ENCODE assay signal across 9 cellular contexts in the genomic region with DNA sequence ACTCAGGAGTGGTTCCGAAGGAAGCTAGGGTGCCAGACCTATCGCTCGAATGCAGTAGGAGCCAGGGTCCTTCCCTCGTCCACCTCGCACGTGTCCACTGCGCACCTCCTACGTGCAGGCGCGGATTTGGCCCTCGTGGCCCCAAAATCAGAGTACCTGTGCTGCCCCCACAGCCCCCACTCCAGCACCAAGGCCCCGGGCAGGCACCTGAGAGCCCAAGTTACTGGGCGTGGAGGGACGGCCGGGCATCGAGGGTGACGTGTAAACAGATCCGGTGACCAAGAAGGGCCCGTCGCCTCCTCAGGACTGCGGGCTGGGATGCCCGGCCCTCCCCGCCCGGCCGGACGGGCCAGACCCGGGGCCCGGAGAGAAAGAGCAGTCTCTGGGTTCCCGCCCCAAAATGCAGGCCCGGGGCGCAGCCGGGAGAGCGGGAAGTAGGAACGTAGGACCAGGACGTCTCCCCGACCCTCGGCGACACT. TPM values are rescaled to one million over a fixed set of nuclear protein-coding genes. Genes with fewer than 3 reads are reported as not detected.
A peak's percentile ranks its signal among the peaks of the same experiment; 100 is the strongest.
DNase-seq lines count a peak whose midpoint lies in the region; ATAC-seq and TF ChIP-seq lines count a peak whose summit lies in the region.
"Had no signal": no experiment of that assay in that cellular context is flagged by ENCODE, and none has a peak within 500 bp of the region (broad histone marks: within the 10 kb centered on the region; RNA-seq: fewer than 3 reads in every experiment).

No MANE protein-coding gene starts in this region.

- H3K4me3 ChIP-seq in AG10803 (ENCODE audit: low read length) (peak overlapping the region; percentile 77), fibroblast of mammary gland (ENCODE audit: control insufficient read depth, low read depth, low read length) (peak overlapping the region; percentile 68), ovary (peak overlapping the region; percentile 67)

- no peaks in the 10 kb centered on the region for H3K9me3 ChIP-seq in ovary

- no peaks in the 10 kb centered on the region for H3K27me3 ChIP-seq in ovary

- H3K36me3 ChIP-seq in ovary = no peaks in the 10 kb centered on the region

- H3K27ac ChIP-seq in ovary = peak overlapping the region; percentile 61 to 92

- WGBS in ovary, 3 donors = 0 to 1% (median 1%) methylated on average over 27 to 38 of the region's 38 CpGs

- no peak for TF ChIP-seq EP300 in ovary (IDR thresholded peaks at IDR 0.05)

- DNase-seq in AG10803 (ENCODE audit: low read depth) (no peak), fibroblast of mammary gland (ENCODE audit: low read depth) (no peak), ovary (peak in 2 of 5 donors; percentile 40 to 55), AG08395 (ENCODE audit: low spot score) (no peak), iPS-NIHi11 (ENCODE audit: low spot score) (no peak), NCI-H2107 (lab: John Stamatoyannopoulos, UW) (no peak)

- ATAC-seq in GM21737 (IDR thresholded peaks at IDR 0.05; ENCODE audit: unreplicated experiment) = peak; percentile 8
- peak; percentile 12 for ATAC-seq in SK-N-SH treated with all-trans-retinoic acid at 6 μM for 48 hours

- intact Hi-C loops in ovary (cut with DNase I) = loop anchor here (2.0 to 10.0 kb wide), 4 partner anchors 103 to 259 kb away; a partner anchor contains a TSS

- TF ChIP-seq POLR2A in ovary (IDR thresholded peaks at IDR 0.05) = no peak

- TF ChIP-seq CTCF in AG10803 (conservative IDR thresholded peaks at IDR 0.05; ENCODE audit: low read length) = no peak
- TF ChIP-seq CTCF in fibroblast of mammary gland (conservative IDR thresholded peaks at IDR 0.05; ENCODE audit: control insufficient read depth, insufficient read depth, low read depth, low read length) = no peak
- TF ChIP-seq CTCF in ovary (IDR thresholded peaks at IDR 0.05) = no peak

- peaks cover 7% of the 10 kb centered on the region for H3K4me1 ChIP-seq in ovary (ENCODE audit: insufficient read depth)

TF ChIP-seq in SK-N-SH treated with all-trans-retinoic acid at 6 μM for 48 hours, 23 proteins besides CTCF, POLR2A, EP300 and RAD21:
- no peak for TF ChIP-seq PPARA (CRISPR knock-in tag; IDR thresholded peaks at IDR 0.05; ENCODE audit: borderline replicate concordance)
- TF ChIP-seq, protein P1, sequence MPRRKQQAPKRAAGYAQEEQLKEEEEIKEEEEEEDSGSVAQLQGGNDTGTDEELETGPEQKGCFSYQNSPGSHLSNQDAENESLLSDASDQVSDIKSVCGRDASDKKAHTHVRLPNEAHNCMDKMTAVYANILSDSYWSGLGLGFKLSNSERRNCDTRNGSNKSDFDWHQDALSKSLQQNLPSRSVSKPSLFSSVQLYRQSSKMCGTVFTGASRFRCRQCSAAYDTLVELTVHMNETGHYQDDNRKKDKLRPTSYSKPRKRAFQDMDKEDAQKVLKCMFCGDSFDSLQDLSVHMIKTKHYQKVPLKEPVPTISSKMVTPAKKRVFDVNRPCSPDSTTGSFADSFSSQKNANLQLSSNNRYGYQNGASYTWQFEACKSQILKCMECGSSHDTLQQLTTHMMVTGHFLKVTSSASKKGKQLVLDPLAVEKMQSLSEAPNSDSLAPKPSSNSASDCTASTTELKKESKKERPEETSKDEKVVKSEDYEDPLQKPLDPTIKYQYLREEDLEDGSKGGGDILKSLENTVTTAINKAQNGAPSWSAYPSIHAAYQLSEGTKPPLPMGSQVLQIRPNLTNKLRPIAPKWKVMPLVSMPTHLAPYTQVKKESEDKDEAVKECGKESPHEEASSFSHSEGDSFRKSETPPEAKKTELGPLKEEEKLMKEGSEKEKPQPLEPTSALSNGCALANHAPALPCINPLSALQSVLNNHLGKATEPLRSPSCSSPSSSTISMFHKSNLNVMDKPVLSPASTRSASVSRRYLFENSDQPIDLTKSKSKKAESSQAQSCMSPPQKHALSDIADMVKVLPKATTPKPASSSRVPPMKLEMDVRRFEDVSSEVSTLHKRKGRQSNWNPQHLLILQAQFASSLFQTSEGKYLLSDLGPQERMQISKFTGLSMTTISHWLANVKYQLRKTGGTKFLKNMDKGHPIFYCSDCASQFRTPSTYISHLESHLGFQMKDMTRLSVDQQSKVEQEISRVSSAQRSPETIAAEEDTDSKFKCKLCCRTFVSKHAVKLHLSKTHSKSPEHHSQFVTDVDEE (CRISPR knock-in tag; IDR thresholded peaks at IDR 0.05) = no peak
- TF ChIP-seq, protein P2, sequence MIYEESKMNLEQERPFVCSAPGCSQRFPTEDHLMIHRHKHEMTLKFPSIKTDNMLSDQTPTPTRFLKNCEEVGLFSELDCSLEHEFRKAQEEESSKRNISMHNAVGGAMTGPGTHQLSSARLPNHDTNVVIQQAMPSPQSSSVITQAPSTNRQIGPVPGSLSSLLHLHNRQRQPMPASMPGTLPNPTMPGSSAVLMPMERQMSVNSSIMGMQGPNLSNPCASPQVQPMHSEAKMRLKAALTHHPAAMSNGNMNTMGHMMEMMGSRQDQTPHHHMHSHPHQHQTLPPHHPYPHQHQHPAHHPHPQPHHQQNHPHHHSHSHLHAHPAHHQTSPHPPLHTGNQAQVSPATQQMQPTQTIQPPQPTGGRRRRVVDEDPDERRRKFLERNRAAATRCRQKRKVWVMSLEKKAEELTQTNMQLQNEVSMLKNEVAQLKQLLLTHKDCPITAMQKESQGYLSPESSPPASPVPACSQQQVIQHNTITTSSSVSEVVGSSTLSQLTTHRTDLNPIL (CRISPR knock-in tag; IDR thresholded peaks at IDR 0.05; ENCODE audit: low read depth) = no peak
- no peak for TF ChIP-seq ZFP30 (CRISPR knock-in tag; IDR thresholded peaks at IDR 0.05)
- TF ChIP-seq SNAI2 (CRISPR knock-in tag; IDR thresholded peaks at IDR 0.05) = no peak
- no peak for TF ChIP-seq TCF4 (CRISPR knock-in tag; IDR thresholded peaks at IDR 0.05; ENCODE audit: borderline replicate concordance)
- TF ChIP-seq CSDC2 (CRISPR knock-in tag; IDR thresholded peaks at IDR 0.05) = no peak
- no peak for TF ChIP-seq ZNF8 (CRISPR knock-in tag; IDR thresholded peaks at IDR 0.05)
- TF ChIP-seq, protein P3, sequence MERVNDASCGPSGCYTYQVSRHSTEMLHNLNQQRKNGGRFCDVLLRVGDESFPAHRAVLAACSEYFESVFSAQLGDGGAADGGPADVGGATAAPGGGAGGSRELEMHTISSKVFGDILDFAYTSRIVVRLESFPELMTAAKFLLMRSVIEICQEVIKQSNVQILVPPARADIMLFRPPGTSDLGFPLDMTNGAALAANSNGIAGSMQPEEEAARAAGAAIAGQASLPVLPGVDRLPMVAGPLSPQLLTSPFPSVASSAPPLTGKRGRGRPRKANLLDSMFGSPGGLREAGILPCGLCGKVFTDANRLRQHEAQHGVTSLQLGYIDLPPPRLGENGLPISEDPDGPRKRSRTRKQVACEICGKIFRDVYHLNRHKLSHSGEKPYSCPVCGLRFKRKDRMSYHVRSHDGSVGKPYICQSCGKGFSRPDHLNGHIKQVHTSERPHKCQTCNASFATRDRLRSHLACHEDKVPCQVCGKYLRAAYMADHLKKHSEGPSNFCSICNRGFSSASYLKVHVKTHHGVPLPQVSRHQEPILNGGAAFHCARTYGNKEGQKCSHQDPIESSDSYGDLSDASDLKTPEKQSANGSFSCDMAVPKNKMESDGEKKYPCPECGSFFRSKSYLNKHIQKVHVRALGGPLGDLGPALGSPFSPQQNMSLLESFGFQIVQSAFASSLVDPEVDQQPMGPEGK (CRISPR knock-in tag; IDR thresholded peaks at IDR 0.05; ENCODE audit: borderline replicate concordance) = no peak
- TF ChIP-seq ZNF565 (CRISPR knock-in tag; conservative IDR thresholded peaks at IDR 0.05; ENCODE audit: low read depth) = no peak
- TF ChIP-seq TOX (CRISPR knock-in tag; IDR thresholded peaks at IDR 0.05; ENCODE audit: borderline replicate concordance) = no peak
- no peak for TF ChIP-seq ISL1 (CRISPR knock-in tag; IDR thresholded peaks at IDR 0.05)
- no peak for TF ChIP-seq ARNTL (CRISPR knock-in tag; IDR thresholded peaks at IDR 0.05; ENCODE audit: borderline replicate concordance, low read depth)
- TF ChIP-seq ZNF70 (CRISPR knock-in tag; IDR thresholded peaks at IDR 0.05) = no peak
- TF ChIP-seq ZC3H10 (CRISPR knock-in tag; IDR thresholded peaks at IDR 0.05) = no peak
- TF ChIP-seq, protein P4, sequence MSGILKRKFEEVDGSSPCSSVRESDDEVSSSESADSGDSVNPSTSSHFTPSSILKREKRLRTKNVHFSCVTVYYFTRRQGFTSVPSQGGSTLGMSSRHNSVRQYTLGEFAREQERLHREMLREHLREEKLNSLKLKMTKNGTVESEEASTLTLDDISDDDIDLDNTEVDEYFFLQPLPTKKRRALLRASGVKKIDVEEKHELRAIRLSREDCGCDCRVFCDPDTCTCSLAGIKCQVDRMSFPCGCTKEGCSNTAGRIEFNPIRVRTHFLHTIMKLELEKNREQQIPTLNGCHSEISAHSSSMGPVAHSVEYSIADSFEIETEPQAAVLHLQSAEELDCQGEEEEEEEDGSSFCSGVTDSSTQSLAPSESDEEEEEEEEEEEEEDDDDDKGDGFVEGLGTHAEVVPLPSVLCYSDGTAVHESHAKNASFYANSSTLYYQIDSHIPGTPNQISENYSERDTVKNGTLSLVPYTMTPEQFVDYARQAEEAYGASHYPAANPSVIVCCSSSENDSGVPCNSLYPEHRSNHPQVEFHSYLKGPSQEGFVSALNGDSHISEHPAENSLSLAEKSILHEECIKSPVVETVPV (CRISPR knock-in tag; IDR thresholded peaks at IDR 0.05) = no peak
- TF ChIP-seq ZFP3 (CRISPR knock-in tag; IDR thresholded peaks at IDR 0.05) = no peak
- TF ChIP-seq, protein P5, sequence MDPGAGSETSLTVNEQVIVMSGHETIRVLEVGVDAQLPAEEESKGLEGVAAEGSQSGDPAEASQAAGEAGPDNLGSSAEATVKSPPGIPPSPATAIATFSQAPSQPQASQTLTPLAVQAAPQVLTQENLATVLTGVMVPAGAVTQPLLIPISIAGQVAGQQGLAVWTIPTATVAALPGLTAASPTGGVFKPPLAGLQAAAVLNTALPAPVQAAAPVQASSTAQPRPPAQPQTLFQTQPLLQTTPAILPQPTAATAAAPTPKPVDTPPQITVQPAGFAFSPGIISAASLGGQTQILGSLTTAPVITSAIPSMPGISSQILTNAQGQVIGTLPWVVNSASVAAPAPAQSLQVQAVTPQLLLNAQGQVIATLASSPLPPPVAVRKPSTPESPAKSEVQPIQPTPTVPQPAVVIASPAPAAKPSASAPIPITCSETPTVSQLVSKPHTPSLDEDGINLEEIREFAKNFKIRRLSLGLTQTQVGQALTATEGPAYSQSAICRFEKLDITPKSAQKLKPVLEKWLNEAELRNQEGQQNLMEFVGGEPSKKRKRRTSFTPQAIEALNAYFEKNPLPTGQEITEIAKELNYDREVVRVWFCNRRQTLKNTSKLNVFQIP (CRISPR knock-in tag; IDR thresholded peaks at IDR 0.05; ENCODE audit: borderline replicate concordance, low read depth) = no peak
- TF ChIP-seq OSR1 (CRISPR knock-in tag; IDR thresholded peaks at IDR 0.05) = no peak

RNA-seq across cellular contexts. Expression of a gene that starts 0.5 kb away (rescaled TPM):
- 100 to 1,000 TPM in 1 of 7 donors, 10 to 100 TPM in 6; 47.7 to 111 (median 64.0) TPM for total RNA-seq in ovary
- 10 to 100 TPM; 15.9 to 46.1 TPM for polyA plus RNA-seq in ovary

RNA-seq across cellular contexts. Expression of a gene that starts 15.7 kb away (rescaled TPM):
- total RNA-seq in ovary = 1 to 10 TPM in 3 of 7 donors, under 1 TPM in 4; 0.24 to 5.4 (median 0.69) TPM
- polyA plus RNA-seq in ovary = 1 to 10 TPM; 1.9 to 2.1 TPM
- total RNA-seq: lung microvascular endothelial cell had no signal

RNA-seq across cellular contexts. Expression of a gene that starts 21.0 kb away (rescaled TPM):
- total RNA-seq in ovary = 100 to 1,000 TPM in 4 of 7 donors, 10 to 100 TPM in 3; 79.7 to 173 (median 112) TPM
- 10 to 100 TPM; 70.6 to 86.5 TPM for polyA plus RNA-seq in ovary

RNA-seq across cellular contexts. Expression of a gene that starts 39.5 kb away (rescaled TPM):
- 10 to 100 TPM in 6 of 7 donors, 1 to 10 TPM in 1; 8.5 to 23.7 (median 11.5) TPM for total RNA-seq in ovary
- 1 to 10 TPM in 1 of 2 donors, under 1 TPM in 1; 0.17 to 3.6 TPM for polyA plus RNA-seq in ovary

RNA-seq across cellular contexts. Expression of a gene that starts 56.2 kb away (rescaled TPM):
- total RNA-seq in ovary = 1 to 10 TPM in 1 of 7 donors, under 1 TPM in 3, not detected in 3; 0.08 to 3.2 (median 0.35) TPM
- not detected for polyA plus RNA-seq in ovary
- total RNA-seq: lung microvascular endothelial cell had no signal
